ENCODE assay signal across 9 cellular contexts in genomic region chr2:200702646-200703118, GRCh38.
DNase-seq lines count a peak whose midpoint lies in the region; ATAC-seq and TF ChIP-seq lines count a peak whose summit lies in the region.
"Had no signal": no experiment of that assay in that cellular context is flagged by ENCODE, and none has a peak within 500 bp of the region (broad histone marks: within the 10 kb centered on the region; RNA-seq: fewer than 3 reads in every experiment).

No MANE protein-coding gene starts in this region.

- H3K4me2 ChIP-seq in neural progenitor cell, result no peak overlapping the region

- H2AFZ ChIP-seq in ACC112 (ENCODE audit: low read length, unreplicated experiment) (peak overlapping the region; percentile 49), neural progenitor cell (replicated peaks) (peak overlapping the region; percentile 74)

- H3K4me1 ChIP-seq in ACC112 (ENCODE audit: control insufficient read depth, insufficient read depth, low read length, unreplicated experiment) (no peaks in the 10 kb centered on the region), neural progenitor cell (no peaks in the 10 kb centered on the region)

- no peaks in the 10 kb centered on the region for H3K27me3 ChIP-seq in ACC112 (ENCODE audit: insufficient read depth, low read length)
- H3K27me3 ChIP-seq in neural progenitor cell, result no peaks in the 10 kb centered on the region

- H3K9me3 Mint-ChIP-seq in activated T-helper 1 cell treated with anti-CD3 and anti-CD28 coated beads, Interleukin-12 subunit alpha, Interleukin-12 subunit beta, Interleukin-2, Interleukin-4 antibody, amounts not matched to agents 30 ng/mL and 10 ng/mL and 1 ng/mL, durations not matched to agents 14 hours and 24 hours and 36 hours, result no peaks in the 10 kb centered on the region
- H3K9me3 Mint-ChIP-seq in neural progenitor cell, result no peaks in the 10 kb centered on the region

- TF ChIP-seq CTCF in neural progenitor cell (IDR thresholded peaks at IDR 0.05), result no peak

- H3F3A ChIP-seq in neural progenitor cell (ENCODE audit: low read depth), result no peaks in the 10 kb centered on the region

- no peaks in the 10 kb centered on the region for H3K9me3 ChIP-seq in SK-N-MC (ENCODE audit: low read depth, low read length)
- H3K9me3 ChIP-seq in neural progenitor cell (ENCODE audit: low read depth), result no peaks in the 10 kb centered on the region

- no peaks in the 10 kb centered on the region for H3K36me3 ChIP-seq in ACC112 (ENCODE audit: insufficient read depth, low read length)
- no peaks in the 10 kb centered on the region for H3K36me3 ChIP-seq in SK-N-MC (ENCODE audit: insufficient read depth, low read length)
- no peaks in the 10 kb centered on the region for H3K36me3 ChIP-seq in neural progenitor cell

- H3K79me2 ChIP-seq in ACC112 (ENCODE audit: control insufficient read depth, insufficient read depth, low read length, unreplicated experiment), result no peaks in the 10 kb centered on the region
- H3K79me2 ChIP-seq in neural progenitor cell (ENCODE audit: low read depth), result no peaks in the 10 kb centered on the region

- DNase-seq in SK-N-MC (ENCODE audit: low read depth, low spot score) (no peak), neural progenitor cell (ENCODE audit: low spot score) (no peak), NCI-H2196 (lab: John Stamatoyannopoulos, UW; ENCODE audit: unreplicated experiment) (no peak), islet precursor cell (no peak), NCI-H526 treated with DMSO at 0.1 percent for 48 hours (lab: John Stamatoyannopoulos, UW) (no peak)
- peak; percentile 31 for DNase-seq in activated T-helper 1 cell treated with anti-CD3 and anti-CD28 coated beads, Interleukin-12 subunit alpha, Interleukin-12 subunit beta, Interleukin-2, Interleukin-4 antibody, amounts not matched to agents 30 ng/mL and 10 ng/mL and 1 ng/mL, durations not matched to agents 14 hours and 24 hours and 36 hours (ENCODE audit: low spot score)

- ATAC-seq in HG03095 (IDR thresholded peaks at IDR 0.05; ENCODE audit: unreplicated experiment), result no peak

- H4K20me1 ChIP-seq in neural progenitor cell (ENCODE audit: low read depth), result no peaks in the 10 kb centered on the region

- H3K4me1 Mint-ChIP-seq in activated T-helper 1 cell treated with anti-CD3 and anti-CD28 coated beads, Interleukin-12 subunit alpha, Interleukin-12 subunit beta, Interleukin-2, Interleukin-4 antibody, amounts not matched to agents 30 ng/mL and 10 ng/mL and 1 ng/mL, durations not matched to agents 14 hours and 24 hours and 36 hours (ENCODE audit: low read depth), result peaks cover 44% of the 10 kb centered on the region
- H3K4me1 Mint-ChIP-seq in neural progenitor cell, result peaks cover 13% of the 10 kb centered on the region

- intact Hi-C loops in activated T-helper 1 cell treated with anti-CD3 and anti-CD28 coated beads, Interleukin-12 subunit alpha, Interleukin-12 subunit beta, Interleukin-2, Interleukin-4 antibody, amounts not matched to agents 30 ng/mL and 10 ng/mL and 1 ng/mL, durations not matched to agents 14 hours and 24 hours and 36 hours (cut with micrococcal nuclease), result loop anchor here (1.0 to 5.0 kb wide), 11 partner anchors 11 to 745 kb away; partner anchors contain the start of genes KCTD18, MAIP1, NIF3L1 and PPIL3

- H3K9ac ChIP-seq in SK-N-MC (ENCODE audit: insufficient read length), result peak overlapping the region; percentile 66
- H3K9ac ChIP-seq in neural progenitor cell, result no peak overlapping the region

- H3K4me3 Mint-ChIP-seq in activated T-helper 1 cell treated with anti-CD3 and anti-CD28 coated beads, Interleukin-12 subunit alpha, Interleukin-12 subunit beta, Interleukin-2, Interleukin-4 antibody, amounts not matched to agents 30 ng/mL and 10 ng/mL and 1 ng/mL, durations not matched to agents 14 hours and 24 hours and 36 hours, result no peak overlapping the region
- no peak overlapping the region for H3K4me3 Mint-ChIP-seq in neural progenitor cell
- H3K4me3 Mint-ChIP-seq: activated naive CD8-positive, alpha-beta T cell had no signal

- no peaks in the 10 kb centered on the region for H3K36me3 Mint-ChIP-seq in activated T-helper 1 cell treated with anti-CD3 and anti-CD28 coated beads, Interleukin-12 subunit alpha, Interleukin-12 subunit beta, Interleukin-2, Interleukin-4 antibody, amounts not matched to agents 30 ng/mL and 10 ng/mL and 1 ng/mL, durations not matched to agents 14 hours and 24 hours and 36 hours (ENCODE audit: low read depth)
- H3K36me3 Mint-ChIP-seq in neural progenitor cell, result no peaks in the 10 kb centered on the region
- H3K36me3 Mint-ChIP-seq: activated naive CD8-positive, alpha-beta T cell had no signal

- no peaks in the 10 kb centered on the region for H3K27me3 Mint-ChIP-seq in activated T-helper 1 cell treated with anti-CD3 and anti-CD28 coated beads, Interleukin-12 subunit alpha, Interleukin-12 subunit beta, Interleukin-2, Interleukin-4 antibody, amounts not matched to agents 30 ng/mL and 10 ng/mL and 1 ng/mL, durations not matched to agents 14 hours and 24 hours and 36 hours (ENCODE audit: insufficient read depth)
- H3K27me3 Mint-ChIP-seq in neural progenitor cell (ENCODE audit: insufficient read depth, low read depth), result no peaks in the 10 kb centered on the region
- H3K27me3 Mint-ChIP-seq: activated naive CD8-positive, alpha-beta T cell had no signal

- peak overlapping the region; percentile 79 for H3K27ac Mint-ChIP-seq in activated T-helper 1 cell treated with anti-CD3 and anti-CD28 coated beads, Interleukin-12 subunit alpha, Interleukin-12 subunit beta, Interleukin-2, Interleukin-4 antibody, amounts not matched to agents 30 ng/mL and 10 ng/mL and 1 ng/mL, durations not matched to agents 14 hours and 24 hours and 36 hours
- H3K27ac Mint-ChIP-seq in neural progenitor cell, result no peak overlapping the region
- H3K27ac Mint-ChIP-seq: activated naive CD8-positive, alpha-beta T cell had no signal

- H3K27ac ChIP-seq in ACC112 (ENCODE audit: low read depth, low read length) (no peak overlapping the region), SK-N-MC (peak overlapping the region; percentile 77), neural progenitor cell (no peak overlapping the region)

- no peak overlapping the region for H3K4me3 ChIP-seq in ACC112 (ENCODE audit: low read depth, low read length)
- peak overlapping the region; percentile 31; the same call in 1 of the 2 replicates for H3K4me3 ChIP-seq in SK-N-MC
- no peak overlapping the region for H3K4me3 ChIP-seq in neural progenitor cell
